ENCODE assay signal across 20 cellular contexts in genomic region chr9:129633207-129633606, GRCh38. TPM values are rescaled to one million over a fixed set of nuclear protein-coding genes. Genes with fewer than 3 reads are reported as not detected.
DNase-seq lines count a peak whose midpoint lies in the region; ATAC-seq, FAIRE-seq and TF ChIP-seq lines count a peak whose summit lies in the region.
"Had no signal": no experiment of that assay in that cellular context is flagged by ENCODE, and none has a peak within 500 bp of the region (broad histone marks: within the 10 kb centered on the region; RNA-seq: fewer than 3 reads in every experiment).

No MANE protein-coding gene starts in this region.

- BruUV-seq in PC-9 (replicated peaks; lab: Mats Ljungman, UMichigan), result no TSS peak

- H3K27me3 ChIP-seq in right cardiac atrium (ENCODE audit: control insufficient read depth, insufficient read depth) (no peaks in the 10 kb centered on the region), GM23248 (replicated peaks; ENCODE audit: insufficient read depth) (no peaks in the 10 kb centered on the region), astrocyte (ENCODE audit: insufficient read depth, low read length) (no peaks in the 10 kb centered on the region), PC-9 (ENCODE audit: insufficient read depth, low read depth) (no peaks in the 10 kb centered on the region)
- H3K27me3 ChIP-seq: BE2C had no signal

- H3K27ac ChIP-seq in right cardiac atrium (ENCODE audit: low read length) (no peak overlapping the region), GM23248 (no peak overlapping the region), astrocyte (ENCODE audit: low read depth, low read length) (no peak overlapping the region), PC-9 (no peak overlapping the region)

- H3K4me1 ChIP-seq in right cardiac atrium (ENCODE audit: control insufficient read depth, insufficient read depth, low read length) (peaks cover 6% of the 10 kb centered on the region), GM23248 (ENCODE audit: insufficient read depth) (peaks cover 38% of the 10 kb centered on the region), astrocyte (ENCODE audit: insufficient read depth, low read length) (peaks cover 30% of the 10 kb centered on the region), PC-9 (replicated peaks; ENCODE audit: insufficient read depth) (peaks cover 7% of the 10 kb centered on the region; the same call in 1 of the 2 replicates)
- H3K4me1 ChIP-seq: BE2C had no signal

- ATAC-seq in right cardiac atrium (no peak), left ventricle myocardium superior (no peak), GM19455 (IDR thresholded peaks at IDR 0.05; ENCODE audit: unreplicated experiment) (no peak)
- ATAC-seq in stimulated activated naive B cell treated with anti-CD40 and anti-IgM and Interleukin-4, amounts not matched to agents 10 μg/mL and 1 μg/mL and 100 μg/mL, for 72 hours (replicated peaks), result no peak
- ATAC-seq: GM12878 had no signal

- H3K4me3 ChIP-seq in right cardiac atrium (ENCODE audit: low read length), result no peak overlapping the region
- no peak overlapping the region for H3K4me3 ChIP-seq in GM23248
- no peak overlapping the region for H3K4me3 ChIP-seq in astrocyte (ENCODE audit: insufficient read depth, low read depth, low read length)
- no peak overlapping the region for H3K4me3 ChIP-seq in PC-9
- H3K4me3 ChIP-seq: GM12878, HAP-1 had no signal

- H3K9me3 ChIP-seq in right cardiac atrium (ENCODE audit: control insufficient read depth, low read length), result no peaks in the 10 kb centered on the region
- no peaks in the 10 kb centered on the region for H3K9me3 ChIP-seq in GM23248 (ENCODE audit: low read depth)
- H3K9me3 ChIP-seq in astrocyte (ENCODE audit: insufficient read depth, low read depth, low read length), result no peaks in the 10 kb centered on the region
- H3K9me3 ChIP-seq in PC-9 (ENCODE audit: insufficient read depth, low read depth), result no peaks in the 10 kb centered on the region
- H3K9me3 ChIP-seq: BE2C, HAP-1 had no signal

- in situ Hi-C loops in GM23248 (cut with MboI), result no loop called here

- peaks cover 17% of the 10 kb centered on the region for H3K36me3 Mint-ChIP-seq in astrocyte (ENCODE audit: low read depth, unreplicated experiment)
- H3K36me3 Mint-ChIP-seq in stimulated activated naive B cell treated with anti-CD40 and anti-IgM and Interleukin-4, amounts not matched to agents 10 μg/mL and 1 μg/mL and 100 μg/mL, for 72 hours, result peaks cover 31 to 44% of the 10 kb centered on the region in 2 donors

- intact Hi-C loops in right cardiac atrium (cut with DNase I), result no loop called here
- intact Hi-C loops in left ventricle myocardium superior (cut with micrococcal nuclease), result no loop called here
- intact Hi-C loops in PC-9 (cut with micrococcal nuclease; ENCODE audit: unreplicated experiment), result no loop called here

- H3K79me2 ChIP-seq in GM23248 (ENCODE audit: insufficient read depth) (peaks cover 100% of the 10 kb centered on the region), astrocyte (ENCODE audit: insufficient read depth, low read length) (peaks cover 92% of the 10 kb centered on the region), PC-9 (ENCODE audit: low read depth) (peaks cover 52% of the 10 kb centered on the region)

- no peak overlapping the region for H3K27ac Mint-ChIP-seq in astrocyte (ENCODE audit: unreplicated experiment)
- peak overlapping the region; percentile 25 for H3K27ac Mint-ChIP-seq in stimulated activated naive B cell treated with anti-CD40 and anti-IgM and Interleukin-4, amounts not matched to agents 10 μg/mL and 1 μg/mL and 100 μg/mL, for 72 hours

- no peak overlapping the region for H3K4me2 ChIP-seq in GM23248 (ENCODE audit: unreplicated experiment)
- no peak overlapping the region for H3K4me2 ChIP-seq in astrocyte (ENCODE audit: low read length)
- H3K4me2 ChIP-seq in PC-9, result no peak overlapping the region

- peak overlapping the region; percentile 35 for H3K4me3 Mint-ChIP-seq in astrocyte (ENCODE audit: unreplicated experiment)
- H3K4me3 Mint-ChIP-seq in stimulated activated naive B cell treated with anti-CD40 and anti-IgM and Interleukin-4, amounts not matched to agents 10 μg/mL and 1 μg/mL and 100 μg/mL, for 72 hours, result no peak overlapping the region
- H3K4me3 Mint-ChIP-seq: CD4-positive, CD25-positive, alpha-beta regulatory T cell had no signal

- H3K27me3 Mint-ChIP-seq in astrocyte (ENCODE audit: low read depth, unreplicated experiment), result no peaks in the 10 kb centered on the region
- no peaks in the 10 kb centered on the region for H3K27me3 Mint-ChIP-seq in stimulated activated naive B cell treated with anti-CD40 and anti-IgM and Interleukin-4, amounts not matched to agents 10 μg/mL and 1 μg/mL and 100 μg/mL, for 72 hours
- H3K27me3 Mint-ChIP-seq: CD4-positive, CD25-positive, alpha-beta regulatory T cell had no signal

- WGBS in right cardiac atrium, result 94% methylated on average over 4 of the region's 4 CpGs
- 59 to 68% methylated on average over 4 of the region's 4 CpGs for WGBS in GM23248 (ENCODE audit: low coverage in 1 of 2, low lambda C conversion rate in 2 of 2, missing lambda C conversion rate in 2 of 2), 2 experiments

- DNase-seq in right cardiac atrium, result peak in 2 of 3 donors; percentile 11 to 37
- DNase-seq in left ventricle myocardium superior, result no peak
- no peak for DNase-seq in GM23248
- no peak for DNase-seq in astrocyte (ENCODE audit: low read depth)
- DNase-seq in stimulated activated naive B cell treated with anti-CD40 and anti-IgM and Interleukin-4, amounts not matched to agents 10 μg/mL and 1 μg/mL and 100 μg/mL, for 72 hours, result no peak
- no peak for DNase-seq in PC-9
- no peak for DNase-seq in NCI-H524 treated with DMSO at 0.1 percent for 48 hours (lab: John Stamatoyannopoulos, UW)
- DNase-seq: ACHN; BE2C; CD4-positive, CD25-positive, alpha-beta regulatory T cell; DMS153; DMS79; GF-D8 had no signal

- H4K20me1 ChIP-seq in GM23248 (ENCODE audit: insufficient read depth) (peaks cover 7% of the 10 kb centered on the region; the same call in 1 of the 2 replicates), astrocyte (ENCODE audit: insufficient read depth, low read length) (peaks cover 91% of the 10 kb centered on the region), PC-9 (ENCODE audit: insufficient read depth) (peaks cover 77% of the 10 kb centered on the region)

- CTCF ChIA-PET in PC-9 (lab: Charles Lee), result no interaction called here

- H3K9me2 ChIP-seq in GM23248 (ENCODE audit: insufficient read depth) (no peaks in the 10 kb centered on the region), PC-9 (ENCODE audit: insufficient read depth) (no peaks in the 10 kb centered on the region)

- FAIRE-seq in astrocyte (lab: Jason Lieb, UNC), result no peak
- FAIRE-seq: A204.1, GM12878 had no signal

- POLR2A ChIA-PET in PC-9 (lab: Charles Lee; ENCODE audit: unreplicated experiment), result no interaction called here

- TF ChIP-seq CTCF in astrocyte (IDR thresholded peaks at IDR 0.05; ENCODE audit: insufficient read depth, low read depth, low read length), result no peak
- no peak for TF ChIP-seq CTCF in PC-9 (conservative IDR thresholded peaks at IDR 0.05)

- H3K36me3 ChIP-seq in GM23248 (ENCODE audit: low read depth) (peaks cover 32% of the 10 kb centered on the region), astrocyte (ENCODE audit: insufficient read depth, low read length) (peaks cover 21% of the 10 kb centered on the region), PC-9 (ENCODE audit: low read depth) (no peaks in the 10 kb centered on the region; the same call in 1 of the 2 replicates)

- H2AFZ ChIP-seq in GM23248 (no peak overlapping the region), astrocyte (ENCODE audit: low read depth, low read length) (no peak overlapping the region), PC-9 (no peak overlapping the region)

- H3K9me3 Mint-ChIP-seq in astrocyte (ENCODE audit: unreplicated experiment), result no peaks in the 10 kb centered on the region
- no peaks in the 10 kb centered on the region for H3K9me3 Mint-ChIP-seq in stimulated activated naive B cell treated with anti-CD40 and anti-IgM and Interleukin-4, amounts not matched to agents 10 μg/mL and 1 μg/mL and 100 μg/mL, for 72 hours
- H3K9me3 Mint-ChIP-seq: CD4-positive, CD25-positive, alpha-beta regulatory T cell had no signal

- H3K9ac ChIP-seq in GM23248 (peak overlapping the region; percentile 23; the same call in 1 of the 2 replicates), astrocyte (ENCODE audit: low read length) (no peak overlapping the region)

- peaks cover 35% of the 10 kb centered on the region for H3K4me1 Mint-ChIP-seq in astrocyte (ENCODE audit: low read depth, unreplicated experiment)
- peaks cover 34 to 52% of the 10 kb centered on the region in 2 donors for H3K4me1 Mint-ChIP-seq in stimulated activated naive B cell treated with anti-CD40 and anti-IgM and Interleukin-4, amounts not matched to agents 10 μg/mL and 1 μg/mL and 100 μg/mL, for 72 hours

- H3F3A ChIP-seq in GM23248 (ENCODE audit: insufficient read depth) (peaks cover 8% of the 10 kb centered on the region; the same call in 1 of the 2 replicates), PC-9 (ENCODE audit: insufficient read depth, low read depth) (peaks cover 44% of the 10 kb centered on the region)

RNA-seq across cellular contexts. Expression of gene NTMT1, which starts 7.2 kb away (rescaled TPM):
- total RNA-seq in right cardiac atrium (10 to 100 TPM; 45.0 to 55.2 (median 48.6) TPM), left ventricle myocardium superior (66.5 TPM), astrocyte (54.0 and 55.1 TPM in 2 replicates), PC-9 (2021) (52.5 and 53.1 TPM in 2 replicates)
- polyA plus RNA-seq in right cardiac atrium (78.1 TPM), GM23248 (2016; fragmentation: Nextera tagmentation; extraction: Ambion mirVana) (115 TPM in 2 replicates)
- 32.6 and 44.5 TPM in 2 replicates for total RNA-seq in GM23248 (2014; rRNA removed; shearing (Covaris generic))

RNA-seq across cellular contexts. Expression of gene ASB6, which starts 8.7 kb away (rescaled TPM):
- total RNA-seq in right cardiac atrium, result 10 to 100 TPM in 3 of 4 donors, 1 to 10 TPM in 1; 9.1 to 10.7 (median 10.2) TPM
- polyA plus RNA-seq in right cardiac atrium, result 9.8 TPM
- 9.7 TPM for total RNA-seq in left ventricle myocardium superior
- 22.9 and 24.9 TPM in 2 replicates for total RNA-seq in GM23248 (2014; rRNA removed; shearing (Covaris generic))
- 24.1 and 24.4 TPM in 2 replicates for polyA plus RNA-seq in GM23248 (2016; fragmentation: Nextera tagmentation; extraction: Ambion mirVana)
- 21.7 and 24.3 TPM in 2 replicates for total RNA-seq in astrocyte
- 19.3 and 20.2 TPM in 2 replicates for total RNA-seq in PC-9 (2021)

RNA-seq across cellular contexts. Expression of gene C9orf50, which starts 12.3 kb away (rescaled TPM):
- total RNA-seq in right cardiac atrium, result under 1 TPM in 1 of 4 donors, not detected in 3; 0.20 TPM
- polyA plus RNA-seq in right cardiac atrium, result not detected
- total RNA-seq in left ventricle myocardium superior, result not detected
- total RNA-seq in GM23248 (2014; rRNA removed; shearing (Covaris generic)), result 0.32 TPM in 1 of 2 replicates, not detected in the other
- polyA plus RNA-seq in GM23248 (2016; fragmentation: Nextera tagmentation; extraction: Ambion mirVana), result 0.23 and 0.56 TPM in 2 replicates
- 0.41 TPM in 1 of 2 replicates, not detected in the other for total RNA-seq in astrocyte
- total RNA-seq in PC-9 (2021), result 0.38 TPM in 1 of 2 replicates, not detected in the other
- total RNA-seq: CD4-positive, CD25-positive, alpha-beta regulatory T cell; Daoy; GM12878; H4; HT-29 had no signal
- polyA plus RNA-seq: CD4-positive, CD25-positive, alpha-beta regulatory T cell; GM12878 had no signal

RNA-seq across cellular contexts. Expression of gene PRRX2, which starts 32.2 kb away (rescaled TPM):
- 1 to 10 TPM; 1.8 to 5.7 (median 3.7) TPM for total RNA-seq in right cardiac atrium
- polyA plus RNA-seq in right cardiac atrium, result 2.6 TPM
- total RNA-seq in left ventricle myocardium superior, result 0.20 TPM
- 145 and 169 TPM in 2 replicates for total RNA-seq in GM23248 (2014; rRNA removed; shearing (Covaris generic))
- 137 and 141 TPM in 2 replicates for polyA plus RNA-seq in GM23248 (2016; fragmentation: Nextera tagmentation; extraction: Ambion mirVana)
- not detected in 2 replicates for total RNA-seq in astrocyte
- 0.98 and 1.6 TPM in 2 replicates for total RNA-seq in PC-9 (2021)
- total RNA-seq: CD4-positive, CD25-positive, alpha-beta regulatory T cell; GM12878; HT-29 had no signal
- polyA plus RNA-seq: CD4-positive, CD25-positive, alpha-beta regulatory T cell; GM12878 had no signal

Comparison
In these comparisons a context has a peak if more than half of its experiments do, and no peak if none do; other contexts are left out.
1. DNase-seq: peak in right cardiac atrium (2 of 3); none in left ventricle myocardium superior (single experiment), GM23248 (single experiment), astrocyte (single experiment), stimulated activated naive B cell treated with anti-CD40 and anti-IgM and Interleukin-4, amounts not matched to agents 10 μg/mL and 1 μg/mL and 100 μg/mL, for 72 hours (single experiment), PC-9 (0 of 2) and NCI-H524 treated with DMSO at 0.1 percent for 48 hours (single experiment).